In genomic region chr10:74997163-74997562, GRCh38 we compare ENCODE assay signal across 2 cellular contexts.
A peak's percentile ranks its signal among the peaks of the same experiment; 100 is the strongest.
TF ChIP-seq lines count a peak whose summit lies in the region.

No MANE protein-coding gene starts in this region.

TF ChIP-seq in K562, 482 proteins besides CTCF, POLR2A, EP300 and RAD21:
- no peak for TF ChIP-seq ID3 (CRISPR knock-in tag; IDR thresholded peaks at IDR 0.05)
- no peak for TF ChIP-seq ID3 (tag; IDR thresholded peaks at IDR 0.05)
- peak; percentile 2 for TF ChIP-seq HNRNPK (IDR thresholded peaks at IDR 0.05; ENCODE audit: low read depth, low read length, poor library complexity, severe bottlenecking)
- TF ChIP-seq TAF15 (IDR thresholded peaks at IDR 0.05; ENCODE audit: low read depth, low read length), result no peak
TF ChIP-seq in K562: peak in this region for 1.

TF ChIP-seq in HepG2, 621 proteins besides CTCF, POLR2A, EP300 and RAD21:
- TF ChIP-seq ZFP62 (CRISPR knock-in tag; IDR thresholded peaks at IDR 0.05), result no peak
- no peak for TF ChIP-seq ZNF644 (CRISPR knock-in tag; IDR thresholded peaks at IDR 0.05; ENCODE audit: low read depth)
- no peak for TF ChIP-seq ZFY (CRISPR knock-in tag; IDR thresholded peaks at IDR 0.05)
- no peak for TF ChIP-seq SRF (IDR thresholded peaks at IDR 0.05; ENCODE audit: low read depth, low read length)
- peak; percentile 53 for TF ChIP-seq HNRNPK (IDR thresholded peaks at IDR 0.05; ENCODE audit: low read depth, low read length, poor library complexity, severe bottlenecking)
- TF ChIP-seq SMAD9 (CRISPR knock-in tag; IDR thresholded peaks at IDR 0.05), result no peak
